In genomic region chr16:81446318-81447275, GRCh38 we compare ENCODE assay signal across 8 cellular contexts. TPM values are rescaled to one million over a fixed set of nuclear protein-coding genes. Genes with fewer than 3 reads are reported as not detected.
A peak's percentile ranks its signal among the peaks of the same experiment; 100 is the strongest.
DNase-seq lines count a peak whose midpoint lies in the region; ATAC-seq and TF ChIP-seq lines count a peak whose summit lies in the region.

No MANE protein-coding gene starts in this region.

- H3K4me3 ChIP-seq in HCT116 (replicated peaks in 1 of 2; ENCODE audit: low read depth in 1 of 2, low read length in 2 of 2), result peak overlapping the region; percentile 62 to 86
- H3K4me3 ChIP-seq in sigmoid colon, result peak overlapping the region; percentile 84 to 94 (median 92)

- peak overlapping the region; percentile 73 for H3K27ac ChIP-seq in C4-2B
- no peak overlapping the region; the same call in 1 of the 2 replicates for H3K27ac ChIP-seq in HCT116 (ENCODE audit: low read depth, low read length)
- H3K27ac ChIP-seq in sigmoid colon, result peak overlapping the region; percentile 79 to 87 (median 84)

- H3K9me3 ChIP-seq in HCT116 (ENCODE audit: control insufficient read depth in 1 of 2, insufficient read depth in 1 of 2, low read depth in 1 of 2, low read length in 2 of 2) (no peaks in the 10 kb centered on the region), sigmoid colon (no peaks in the 10 kb centered on the region)

- H3K79me2 ChIP-seq in HCT116 (ENCODE audit: insufficient read depth, low read length), result peaks cover 65% of the 10 kb centered on the region

- POLR2A ChIA-PET in HCT116 (lab: Charles Lee), result no interaction called here

- TF ChIP-seq RAD21 in HCT116 (IDR thresholded peaks at IDR 0.05; ENCODE audit: low read depth), result no peak

- WGBS in sigmoid colon, 2 donors, result 5 to 17% methylated on average over 31 of the region's 31 CpGs

- peaks cover 18 to 72% of the 10 kb centered on the region in 2 experiments; a peak in 3 of 4 replicates for H3K4me1 ChIP-seq in HCT116 (ENCODE audit: control insufficient read depth in 1 of 2, insufficient read depth in 2 of 2, low read length in 2 of 2)
- H3K4me1 ChIP-seq in sigmoid colon, result peaks cover 0 to 56% (median 50%) of the 10 kb centered on the region in 4 donors

- H4K20me1 ChIP-seq in HCT116 (ENCODE audit: insufficient read depth), result peaks cover 16% of the 10 kb centered on the region; the same call in 1 of the 2 replicates

- H3K9me2 ChIP-seq in HCT116 (ENCODE audit: insufficient read depth), result no peaks in the 10 kb centered on the region

- no peak for TF ChIP-seq EP300 in sigmoid colon (IDR thresholded peaks at IDR 0.05)

- RAD21 ChIA-PET in HCT116 (lab: Charles Lee; ENCODE audit: low non-redundant PET in 1 of 2, low total read pairs in 2 of 2, uncharacterized antibody in 2 of 2, unreplicated experiment in 2 of 2), result no interaction called here

- peak overlapping the region; percentile 92 for H3K9ac ChIP-seq in HCT116 (ENCODE audit: low read length)

- TF ChIP-seq CTCF in C4-2B (conservative IDR thresholded peaks at IDR 0.05) (no peak), HCT116 (IDR thresholded peaks at IDR 0.05 in 2 of 3, conservative IDR thresholded peaks at IDR 0.05 in 1 of 3; ENCODE audit: borderline replicate concordance in 1 of 3, insufficient read depth in 1 of 3, low read depth in 2 of 3, low read length in 2 of 3) (no peak), sigmoid colon (IDR thresholded peaks at IDR 0.05) (no peak)

- peak overlapping the region; percentile 83 for H3K4me2 ChIP-seq in HCT116 (ENCODE audit: low read length)

- ATAC-seq in HCT116 (no peak), left cardiac atrium (peak in 1 of 2 donors; percentile 6), GM18519 (IDR thresholded peaks at IDR 0.05; ENCODE audit: low FRiP score, unreplicated experiment) (no peak)
- no peak for ATAC-seq in activated CD4-positive, CD25-positive, alpha-beta regulatory T cell treated with anti-CD3 and anti-CD28 coated beads, Interleukin-2, amount 50 U/mL, for 24 hours

- H3K27me3 ChIP-seq in HCT116 (ENCODE audit: insufficient read depth, low read length) (no peaks in the 10 kb centered on the region), sigmoid colon (no peaks in the 10 kb centered on the region)

- no peak for DNase-seq in HCT116 (ENCODE audit: low read depth, low spot score)
- DNase-seq in activated T-cell treated with anti-CD3 and anti-CD28 coated beads, Interleukin-2, amount 50 U/mL, for 48 hours, result peak; percentile 35 to 43
- peak; percentile 47 for DNase-seq in left cardiac atrium
- DNase-seq in sigmoid colon, result no peak
- no peak for DNase-seq in stimulated activated CD4-positive, alpha-beta T cell treated with anti-CD3 and anti-CD28 coated beads, Interleukin-4, amount 100 ng/mL, for 24 hours

- TSS peak; percentile 53 for BruUV-seq in HCT116 (replicated peaks; lab: Mats Ljungman, UMichigan)

- no peak overlapping the region for H2AFZ ChIP-seq in HCT116 (ENCODE audit: low read depth, low read length, poor library complexity, severe bottlenecking)

- intact Hi-C loops in HCT116 (cut with micrococcal nuclease), result no loop called here
- intact Hi-C loops in left cardiac atrium (cut with DNase I), result no loop called here
- intact Hi-C loops in sigmoid colon (cut with DNase I), result loop anchor here (5.0 kb wide), 4 partner anchors 81 to 276 kb away; no protein-coding TSS in a partner anchor

- H3K36me3 ChIP-seq in HCT116 (ENCODE audit: control insufficient read depth in 1 of 2, insufficient read depth in 2 of 2, low read length in 2 of 2) (peaks cover 0 to 8% of the 10 kb centered on the region in 2 experiments; a peak in 1 of 4 replicates), sigmoid colon (no peaks in the 10 kb centered on the region)

- no peak for TF ChIP-seq POLR2A in HCT116 (IDR thresholded peaks at IDR 0.05; ENCODE audit: borderline replicate concordance, extremely low read depth, insufficient read depth, insufficient read length)
- TF ChIP-seq POLR2A in sigmoid colon (IDR thresholded peaks at IDR 0.05), result no peak

- CTCF ChIA-PET in HCT116 (lab: Charles Lee), result no interaction called here

TF ChIP-seq in HCT116, 20 proteins besides CTCF, POLR2A, EP300 and RAD21:
- TF ChIP-seq CEBPB (IDR thresholded peaks at IDR 0.05; ENCODE audit: low read depth) (no peak), ATF3 (IDR thresholded peaks at IDR 0.05) (no peak), FOSL1 (IDR thresholded peaks at IDR 0.05; ENCODE audit: low read depth) (no peak), EZH2phosphoT487 (IDR thresholded peaks at IDR 0.05; ENCODE audit: borderline replicate concordance) (no peak), ZFX (IDR thresholded peaks at IDR 0.05) (no peak), ELF1 (IDR thresholded peaks at IDR 0.05; ENCODE audit: borderline replicate concordance, low read depth) (no peak), YY1 (IDR thresholded peaks at IDR 0.05; ENCODE audit: extremely low read depth, insufficient replicate concordance, low read depth, low read length) (no peak), POLR2AphosphoS5 (IDR thresholded peaks at IDR 0.05; ENCODE audit: low read depth, low read length) (no peak), SP1 (IDR thresholded peaks at IDR 0.05; ENCODE audit: low read depth) (no peak), REST (IDR thresholded peaks at IDR 0.05; ENCODE audit: low read depth) (no peak)

RNA-seq across cellular contexts. Expression of gene CMIP, which starts 2.0 kb away (rescaled TPM):
- total RNA-seq in HCT116 (2021; ENCODE audit: unreplicated experiment), result 64.6 TPM
- polyA plus RNA-seq in HCT116 (2012), result 40.2 and 45.3 TPM in 2 replicates
- 10 to 100 TPM; 18.1 to 34.9 TPM for total RNA-seq in left cardiac atrium
- total RNA-seq in sigmoid colon, result 10 to 100 TPM; 11.0 to 30.3 (median 15.9) TPM
- polyA plus RNA-seq in sigmoid colon, result 10 to 100 TPM; 20.4 to 60.3 (median 40.7) TPM

Comparison
In these comparisons a context has a peak if more than half of its experiments do, and no peak if none do; other contexts are left out.
1. DNase-seq: peak in activated T-cell treated with anti-CD3 and anti-CD28 coated beads, Interleukin-2, amount 50 U/mL, for 48 hours (2 of 2) and left cardiac atrium (single experiment); none in HCT116 (single experiment), sigmoid colon (single experiment) and stimulated activated CD4-positive, alpha-beta T cell treated with anti-CD3 and anti-CD28 coated beads, Interleukin-4, amount 100 ng/mL, for 24 hours (single experiment).